In the genomic region with DNA sequence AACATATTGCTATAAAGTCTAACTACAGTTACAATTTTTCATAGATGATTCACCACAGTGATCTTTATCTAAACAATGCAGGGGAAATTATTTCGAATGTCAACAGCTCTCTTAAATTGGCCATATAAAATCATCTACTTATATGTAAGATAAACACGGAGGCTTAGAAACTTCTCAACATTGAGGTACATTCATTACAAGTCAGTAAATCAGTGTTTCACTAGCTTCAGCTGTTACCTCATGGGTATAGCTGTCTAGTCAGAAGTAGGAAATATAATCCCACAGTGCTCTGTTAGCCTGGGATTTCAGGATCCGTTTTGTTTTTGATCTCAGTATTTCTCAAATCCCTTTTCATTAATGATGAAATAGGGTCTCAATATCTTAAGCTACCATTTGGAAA, we compare ENCODE assay signal across 1 cellular context.
TF ChIP-seq lines count a peak whose summit lies in the region.

No MANE protein-coding gene starts in this region.

TF ChIP-seq in HEK293, 187 proteins besides CTCF, POLR2A, EP300 and RAD21 (continued from another document):
- peak; percentile 82 for TF ChIP-seq OSR2 (tag by site-specific recombination; IDR thresholded peaks at IDR 0.05)
- no peak for TF ChIP-seq ZNF600 (tag by site-specific recombination; IDR thresholded peaks at IDR 0.05)
- TF ChIP-seq, protein P1, sequence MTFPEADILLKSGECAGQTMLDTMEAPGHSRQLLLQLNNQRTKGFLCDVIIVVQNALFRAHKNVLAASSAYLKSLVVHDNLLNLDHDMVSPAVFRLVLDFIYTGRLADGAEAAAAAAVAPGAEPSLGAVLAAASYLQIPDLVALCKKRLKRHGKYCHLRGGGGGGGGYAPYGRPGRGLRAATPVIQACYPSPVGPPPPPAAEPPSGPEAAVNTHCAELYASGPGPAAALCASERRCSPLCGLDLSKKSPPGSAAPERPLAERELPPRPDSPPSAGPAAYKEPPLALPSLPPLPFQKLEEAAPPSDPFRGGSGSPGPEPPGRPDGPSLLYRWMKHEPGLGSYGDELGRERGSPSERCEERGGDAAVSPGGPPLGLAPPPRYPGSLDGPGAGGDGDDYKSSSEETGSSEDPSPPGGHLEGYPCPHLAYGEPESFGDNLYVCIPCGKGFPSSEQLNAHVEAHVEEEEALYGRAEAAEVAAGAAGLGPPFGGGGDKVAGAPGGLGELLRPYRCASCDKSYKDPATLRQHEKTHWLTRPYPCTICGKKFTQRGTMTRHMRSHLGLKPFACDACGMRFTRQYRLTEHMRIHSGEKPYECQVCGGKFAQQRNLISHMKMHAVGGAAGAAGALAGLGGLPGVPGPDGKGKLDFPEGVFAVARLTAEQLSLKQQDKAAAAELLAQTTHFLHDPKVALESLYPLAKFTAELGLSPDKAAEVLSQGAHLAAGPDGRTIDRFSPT (tag by site-specific recombination; IDR thresholded peaks at IDR 0.05): peak; percentile 49; the same call in 1 of the 2 replicates
